1 cellular context compared by ENCODE assay signal in the genomic region with DNA sequence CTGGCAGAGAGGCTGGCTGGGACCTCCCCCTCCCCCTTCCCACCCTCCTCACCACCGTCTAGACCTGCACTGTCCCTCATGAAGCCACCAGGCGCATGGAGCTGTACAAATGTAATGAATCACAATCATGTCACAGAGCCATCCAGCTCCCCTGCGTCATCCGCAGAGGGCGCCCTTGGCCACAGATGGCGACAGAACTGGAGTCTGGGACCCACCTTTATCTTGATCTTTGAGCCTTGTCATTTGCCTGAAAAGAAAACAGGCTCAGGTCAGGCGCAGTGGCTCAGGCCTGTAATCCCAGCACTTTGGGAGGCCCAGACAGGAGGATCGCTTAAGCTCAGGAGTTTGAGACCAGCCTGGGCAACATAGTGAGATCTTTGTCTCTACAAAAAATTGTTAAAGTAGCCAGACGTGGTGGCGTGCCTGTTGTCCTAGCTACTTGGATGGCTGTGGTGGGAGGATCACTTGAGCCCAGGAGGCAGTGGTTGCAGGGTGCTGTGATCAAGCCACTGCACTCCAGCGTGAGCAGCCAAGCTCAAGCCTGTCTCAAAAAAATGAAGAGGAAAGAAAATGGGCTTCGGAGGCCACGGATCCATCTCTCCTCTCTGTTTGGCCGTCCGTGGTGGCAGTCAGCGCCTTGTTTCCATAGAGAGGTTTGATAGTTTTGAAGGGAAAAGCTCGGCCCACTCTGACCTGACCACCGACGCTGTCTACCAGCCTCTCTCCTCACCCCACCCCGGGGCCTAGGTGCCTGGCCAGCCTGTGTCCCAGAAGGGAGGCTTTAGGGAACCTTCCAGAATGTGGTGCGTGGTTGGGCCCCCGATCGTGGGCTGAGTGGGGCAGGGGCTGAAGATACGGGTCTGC.
TF ChIP-seq lines count a peak whose summit lies in the region.

No MANE protein-coding gene starts in this region.

TF ChIP-seq in A549, 52 proteins besides CTCF, POLR2A, EP300 and RAD21:
- TF ChIP-seq HMGXB4 (CRISPR knock-in tag; IDR thresholded peaks at IDR 0.05; ENCODE audit: borderline replicate concordance) (no peak), HOXB13 (CRISPR knock-in tag; IDR thresholded peaks at IDR 0.05; ENCODE audit: low read depth) (no peak), ZNF302 (CRISPR knock-in tag; IDR thresholded peaks at IDR 0.05) (no peak), NFE2L2 (conservative IDR thresholded peaks at IDR 0.05; ENCODE audit: low read length) (no peak), HOXB5 (CRISPR knock-in tag; IDR thresholded peaks at IDR 0.05) (peak; percentile 89), GATA3 (IDR thresholded peaks at IDR 0.05; ENCODE audit: borderline replicate concordance) (0 out of 2 replicates have a peak, but pooled peaks have one; percentile 50), HEYL (CRISPR knock-in tag; IDR thresholded peaks at IDR 0.05) (no peak), FOSL2 (IDR thresholded peaks at IDR 0.05) (no peak), FOSL2 (CRISPR knock-in tag; IDR thresholded peaks at IDR 0.05) (peak; percentile 61), SMC3 (IDR thresholded peaks at IDR 0.05) (peak; percentile 57; the same call in 2 of the 3 replicates)
